Comparison of ENCODE assay signal across 1 cellular context in the genomic region with DNA sequence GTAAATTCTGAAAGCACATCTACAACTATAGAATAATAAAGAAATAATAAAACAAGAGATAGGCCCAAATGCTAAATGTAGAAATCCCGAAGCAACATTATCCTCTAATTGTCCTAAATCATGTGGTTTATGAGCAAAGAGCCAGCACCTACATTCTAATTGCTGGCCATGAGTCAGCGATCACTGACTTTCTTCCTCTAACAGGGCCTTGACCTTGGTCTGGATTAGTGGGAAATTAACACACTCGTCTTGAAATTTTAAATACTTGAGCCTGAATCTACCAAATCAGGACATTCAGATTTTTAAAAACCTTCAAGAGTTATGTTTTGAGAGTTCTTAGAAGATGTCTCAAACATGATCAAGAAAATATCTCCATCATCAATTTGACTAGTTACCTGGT.
TF ChIP-seq lines count a peak whose summit lies in the region.

No MANE protein-coding gene starts in this region.

TF ChIP-seq in HCT116, 20 proteins besides CTCF, POLR2A, EP300 and RAD21:
- TF ChIP-seq ZNF274 (IDR thresholded peaks at IDR 0.05; ENCODE audit: low read depth, low read length) (no peak), ELF1 (IDR thresholded peaks at IDR 0.05; ENCODE audit: borderline replicate concordance, low read depth) (no peak), FOSL1 (IDR thresholded peaks at IDR 0.05; ENCODE audit: low read depth) (no peak), POLR2AphosphoS5 (IDR thresholded peaks at IDR 0.05; ENCODE audit: low read depth, low read length) (no peak), SRF (IDR thresholded peaks at IDR 0.05; ENCODE audit: low read depth) (no peak), SP1 (IDR thresholded peaks at IDR 0.05; ENCODE audit: low read depth) (no peak), CEBPB (IDR thresholded peaks at IDR 0.05; ENCODE audit: low read depth) (no peak), EZH2phosphoT487 (IDR thresholded peaks at IDR 0.05; ENCODE audit: borderline replicate concordance) (no peak), YY1 (IDR thresholded peaks at IDR 0.05; ENCODE audit: extremely low read depth, insufficient replicate concordance, low read depth, low read length) (no peak), ZFX (IDR thresholded peaks at IDR 0.05) (no peak), EZH2 (IDR thresholded peaks at IDR 0.05) (no peak)
- TF ChIP-seq, protein P1, sequence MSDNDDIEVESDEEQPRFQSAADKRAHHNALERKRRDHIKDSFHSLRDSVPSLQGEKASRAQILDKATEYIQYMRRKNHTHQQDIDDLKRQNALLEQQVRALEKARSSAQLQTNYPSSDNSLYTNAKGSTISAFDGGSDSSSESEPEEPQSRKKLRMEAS (IDR thresholded peaks at IDR 0.05), result no peak
- TF ChIP-seq, protein P2, sequence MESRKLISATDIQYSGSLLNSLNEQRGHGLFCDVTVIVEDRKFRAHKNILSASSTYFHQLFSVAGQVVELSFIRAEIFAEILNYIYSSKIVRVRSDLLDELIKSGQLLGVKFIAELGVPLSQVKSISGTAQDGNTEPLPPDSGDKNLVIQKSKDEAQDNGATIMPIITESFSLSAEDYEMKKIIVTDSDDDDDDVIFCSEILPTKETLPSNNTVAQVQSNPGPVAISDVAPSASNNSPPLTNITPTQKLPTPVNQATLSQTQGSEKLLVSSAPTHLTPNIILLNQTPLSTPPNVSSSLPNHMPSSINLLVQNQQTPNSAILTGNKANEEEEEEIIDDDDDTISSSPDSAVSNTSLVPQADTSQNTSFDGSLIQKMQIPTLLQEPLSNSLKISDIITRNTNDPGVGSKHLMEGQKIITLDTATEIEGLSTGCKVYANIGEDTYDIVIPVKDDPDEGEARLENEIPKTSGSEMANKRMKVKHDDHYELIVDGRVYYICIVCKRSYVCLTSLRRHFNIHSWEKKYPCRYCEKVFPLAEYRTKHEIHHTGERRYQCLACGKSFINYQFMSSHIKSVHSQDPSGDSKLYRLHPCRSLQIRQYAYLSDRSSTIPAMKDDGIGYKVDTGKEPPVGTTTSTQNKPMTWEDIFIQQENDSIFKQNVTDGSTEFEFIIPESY (IDR thresholded peaks at IDR 0.05; ENCODE audit: extremely low read depth, insufficient replicate concordance, low read length), result no peak
